Comparison of ENCODE assay signal across 1 cellular context in the genomic region with DNA sequence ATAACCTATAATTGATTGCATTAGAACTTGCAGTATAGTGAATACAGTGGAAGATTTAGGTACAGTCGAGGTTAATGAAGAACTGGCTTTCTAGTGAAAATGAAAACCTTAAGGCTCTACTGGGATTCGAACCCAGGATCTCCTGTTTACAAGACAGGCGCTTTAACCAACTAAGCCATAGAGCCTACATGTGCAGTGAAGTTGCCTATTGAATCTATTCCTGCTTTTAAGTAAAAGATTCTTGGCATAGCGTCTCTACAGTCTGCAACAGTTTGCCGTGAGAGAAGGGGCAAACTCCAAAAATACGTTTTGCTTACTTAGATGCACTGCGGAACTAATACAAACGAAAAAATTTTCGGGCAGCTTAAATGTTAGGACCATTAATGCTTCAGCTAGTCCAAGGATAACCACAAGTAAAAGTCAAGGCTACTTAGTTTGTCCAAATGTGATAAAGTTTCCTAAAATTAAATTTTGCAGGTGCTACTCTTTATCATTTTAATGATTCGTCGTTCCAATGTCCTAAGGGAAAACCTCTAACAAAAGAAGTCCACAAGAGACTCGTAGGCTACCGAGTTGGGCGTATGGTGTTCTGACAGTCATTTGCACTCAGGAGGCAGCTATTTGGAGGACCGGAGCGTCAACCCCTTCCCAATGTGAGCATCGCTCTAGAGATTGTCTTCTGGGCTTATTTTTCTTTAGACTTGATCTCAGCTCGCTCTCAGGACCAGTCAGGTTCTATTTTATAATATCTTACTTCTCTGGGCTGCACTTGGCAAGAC.
A peak's percentile ranks its signal among the peaks of the same experiment; 100 is the strongest.
TF ChIP-seq lines count a peak whose summit lies in the region.

No MANE protein-coding gene starts in this region.

TF ChIP-seq in K562, 482 proteins besides CTCF, POLR2A, EP300 and RAD21 (continued from another document and continues in another):
- TF ChIP-seq, protein P1, sequence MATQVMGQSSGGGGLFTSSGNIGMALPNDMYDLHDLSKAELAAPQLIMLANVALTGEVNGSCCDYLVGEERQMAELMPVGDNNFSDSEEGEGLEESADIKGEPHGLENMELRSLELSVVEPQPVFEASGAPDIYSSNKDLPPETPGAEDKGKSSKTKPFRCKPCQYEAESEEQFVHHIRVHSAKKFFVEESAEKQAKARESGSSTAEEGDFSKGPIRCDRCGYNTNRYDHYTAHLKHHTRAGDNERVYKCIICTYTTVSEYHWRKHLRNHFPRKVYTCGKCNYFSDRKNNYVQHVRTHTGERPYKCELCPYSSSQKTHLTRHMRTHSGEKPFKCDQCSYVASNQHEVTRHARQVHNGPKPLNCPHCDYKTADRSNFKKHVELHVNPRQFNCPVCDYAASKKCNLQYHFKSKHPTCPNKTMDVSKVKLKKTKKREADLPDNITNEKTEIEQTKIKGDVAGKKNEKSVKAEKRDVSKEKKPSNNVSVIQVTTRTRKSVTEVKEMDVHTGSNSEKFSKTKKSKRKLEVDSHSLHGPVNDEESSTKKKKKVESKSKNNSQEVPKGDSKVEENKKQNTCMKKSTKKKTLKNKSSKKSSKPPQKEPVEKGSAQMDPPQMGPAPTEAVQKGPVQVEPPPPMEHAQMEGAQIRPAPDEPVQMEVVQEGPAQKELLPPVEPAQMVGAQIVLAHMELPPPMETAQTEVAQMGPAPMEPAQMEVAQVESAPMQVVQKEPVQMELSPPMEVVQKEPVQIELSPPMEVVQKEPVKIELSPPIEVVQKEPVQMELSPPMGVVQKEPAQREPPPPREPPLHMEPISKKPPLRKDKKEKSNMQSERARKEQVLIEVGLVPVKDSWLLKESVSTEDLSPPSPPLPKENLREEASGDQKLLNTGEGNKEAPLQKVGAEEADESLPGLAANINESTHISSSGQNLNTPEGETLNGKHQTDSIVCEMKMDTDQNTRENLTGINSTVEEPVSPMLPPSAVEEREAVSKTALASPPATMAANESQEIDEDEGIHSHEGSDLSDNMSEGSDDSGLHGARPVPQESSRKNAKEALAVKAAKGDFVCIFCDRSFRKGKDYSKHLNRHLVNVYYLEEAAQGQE (CRISPR knock-in tag; IDR thresholded peaks at IDR 0.05; ENCODE audit: low read depth), result no peak
- TF ChIP-seq DPF2 (IDR thresholded peaks at IDR 0.05) (peak; percentile 40; the same call in 1 of the 2 replicates), HMGN3 (IDR thresholded peaks at IDR 0.05; ENCODE audit: borderline replicate concordance, extremely low read depth, insufficient read length, low read depth, low read length) (no peak), MTA3 (IDR thresholded peaks at IDR 0.05; ENCODE audit: borderline replicate concordance) (peak; percentile 65; the same call in 1 of the 2 replicates), ZFP30 (CRISPR knock-in tag; IDR thresholded peaks at IDR 0.05; ENCODE audit: borderline replicate concordance) (no peak), MEF2D (tag; conservative IDR thresholded peaks at IDR 0.05; ENCODE audit: low read depth) (0 out of 2 replicates have a peak, but pooled peaks have one; percentile 24), SOX6 (IDR thresholded peaks at IDR 0.05) (peak; percentile 71), ZNF134 (CRISPR knock-in tag; conservative IDR thresholded peaks at IDR 0.05) (no peak), ZNF644 (tag; IDR thresholded peaks at IDR 0.05; ENCODE audit: low read depth) (no peak), MAZ (CRISPR knock-in tag; conservative IDR thresholded peaks at IDR 0.05 in 1 of 2, IDR thresholded peaks at IDR 0.05 in 1 of 2) (peak in 1 of 2 experiments; percentile 19; a peak in 1 of 4 replicates), FOXA3 (CRISPR knock-in tag; conservative IDR thresholded peaks at IDR 0.05 in 1 of 2, IDR thresholded peaks at IDR 0.05 in 1 of 2) (peak; percentile 51 to 78; a peak in 3 of 4 replicates), FOS (IDR thresholded peaks at IDR 0.05; ENCODE audit: extremely low read depth, insufficient read length) (peak; percentile 60), ESRRA (IDR thresholded peaks at IDR 0.05; ENCODE audit: borderline replicate concordance, low read depth) (0 out of 2 replicates have a peak, but pooled peaks have one; percentile 50), RNF2 (IDR thresholded peaks at IDR 0.05) (peak; percentile 43; the same call in 1 of the 2 replicates), RB1 (IDR thresholded peaks at IDR 0.05; ENCODE audit: low read depth) (peak; percentile 60; the same call in 1 of the 2 replicates), POLR2H (tag; IDR thresholded peaks at IDR 0.05; ENCODE audit: low read depth) (peak; percentile 100), ZSCAN29 (IDR thresholded peaks at IDR 0.05) (peak; percentile 87), RBBP5 (IDR thresholded peaks at IDR 0.05; ENCODE audit: borderline replicate concordance, insufficient read depth, low read length, poor library complexity, severe bottlenecking) (peak; percentile 78), NFYB (IDR thresholded peaks at IDR 0.05; ENCODE audit: extremely low read depth, insufficient read length) (no peak), TRIM28 (IDR thresholded peaks at IDR 0.05) (peak; percentile 78; the same call in 1 of the 2 replicates), U2AF2 (optimal IDR thresholded peaks at IDR 0.05; ENCODE audit: low read depth, low read length) (no peak), BRD4 (IDR thresholded peaks at IDR 0.05) (peak; percentile 98), MTA1 (IDR thresholded peaks at IDR 0.05; ENCODE audit: borderline replicate concordance) (peak; percentile 84), JUNB (CRISPR knock-in tag; conservative IDR thresholded peaks at IDR 0.05) (no peak), FUS (optimal IDR thresholded peaks at IDR 0.05; ENCODE audit: low read depth, low read length) (peak; percentile 14), MEIS2 (IDR thresholded peaks at IDR 0.05; ENCODE audit: partially characterized antibody) (peak; percentile 47), NFIC (IDR thresholded peaks at IDR 0.05) (peak; percentile 89), NBN (IDR thresholded peaks at IDR 0.05; ENCODE audit: low read depth) (peak; percentile 84; the same call in 1 of the 2 replicates), NFATC3 (IDR thresholded peaks at IDR 0.05) (peak; percentile 92), POLR2AphosphoS5 (IDR thresholded peaks at IDR 0.05; ENCODE audit: control insufficient read depth, insufficient read depth, low read depth, low read length) (peak; percentile 49; the same call in 1 of the 2 replicates), ZKSCAN1 (IDR thresholded peaks at IDR 0.05; ENCODE audit: low read depth, low read length) (peak; percentile 78; the same call in 1 of the 2 replicates), SP1 (CRISPR knock-in tag; IDR thresholded peaks at IDR 0.05) (peak; percentile 53; the same call in 1 of the 2 replicates), DDX20 (tag; IDR thresholded peaks at IDR 0.05; ENCODE audit: low read depth) (no peak), SRSF9 (IDR thresholded peaks at IDR 0.05; ENCODE audit: borderline replicate concordance, low read depth, low read length) (no peak)
- TF ChIP-seq, protein P2, sequence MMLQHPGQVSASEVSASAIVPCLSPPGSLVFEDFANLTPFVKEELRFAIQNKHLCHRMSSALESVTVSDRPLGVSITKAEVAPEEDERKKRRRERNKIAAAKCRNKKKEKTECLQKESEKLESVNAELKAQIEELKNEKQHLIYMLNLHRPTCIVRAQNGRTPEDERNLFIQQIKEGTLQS (IDR thresholded peaks at IDR 0.05), result no peak
- TF ChIP-seq, protein P2 (CRISPR knock-in tag; conservative IDR thresholded peaks at IDR 0.05), result 0 out of 2 replicates have a peak, but pooled peaks have one; percentile 26
- TF ChIP-seq, protein P3, sequence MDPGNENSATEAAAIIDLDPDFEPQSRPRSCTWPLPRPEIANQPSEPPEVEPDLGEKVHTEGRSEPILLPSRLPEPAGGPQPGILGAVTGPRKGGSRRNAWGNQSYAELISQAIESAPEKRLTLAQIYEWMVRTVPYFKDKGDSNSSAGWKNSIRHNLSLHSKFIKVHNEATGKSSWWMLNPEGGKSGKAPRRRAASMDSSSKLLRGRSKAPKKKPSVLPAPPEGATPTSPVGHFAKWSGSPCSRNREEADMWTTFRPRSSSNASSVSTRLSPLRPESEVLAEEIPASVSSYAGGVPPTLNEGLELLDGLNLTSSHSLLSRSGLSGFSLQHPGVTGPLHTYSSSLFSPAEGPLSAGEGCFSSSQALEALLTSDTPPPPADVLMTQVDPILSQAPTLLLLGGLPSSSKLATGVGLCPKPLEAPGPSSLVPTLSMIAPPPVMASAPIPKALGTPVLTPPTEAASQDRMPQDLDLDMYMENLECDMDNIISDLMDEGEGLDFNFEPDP (CRISPR knock-in tag; IDR thresholded peaks at IDR 0.05), result no peak
- TF ChIP-seq, protein P4, sequence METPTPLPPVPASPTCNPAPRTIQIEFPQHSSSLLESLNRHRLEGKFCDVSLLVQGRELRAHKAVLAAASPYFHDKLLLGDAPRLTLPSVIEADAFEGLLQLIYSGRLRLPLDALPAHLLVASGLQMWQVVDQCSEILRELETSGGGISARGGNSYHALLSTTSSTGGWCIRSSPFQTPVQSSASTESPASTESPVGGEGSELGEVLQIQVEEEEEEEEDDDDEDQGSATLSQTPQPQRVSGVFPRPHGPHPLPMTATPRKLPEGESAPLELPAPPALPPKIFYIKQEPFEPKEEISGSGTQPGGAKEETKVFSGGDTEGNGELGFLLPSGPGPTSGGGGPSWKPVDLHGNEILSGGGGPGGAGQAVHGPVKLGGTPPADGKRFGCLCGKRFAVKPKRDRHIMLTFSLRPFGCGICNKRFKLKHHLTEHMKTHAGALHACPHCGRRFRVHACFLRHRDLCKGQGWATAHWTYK (CRISPR knock-in tag; IDR thresholded peaks at IDR 0.05), result no peak
- TF ChIP-seq, protein P5, sequence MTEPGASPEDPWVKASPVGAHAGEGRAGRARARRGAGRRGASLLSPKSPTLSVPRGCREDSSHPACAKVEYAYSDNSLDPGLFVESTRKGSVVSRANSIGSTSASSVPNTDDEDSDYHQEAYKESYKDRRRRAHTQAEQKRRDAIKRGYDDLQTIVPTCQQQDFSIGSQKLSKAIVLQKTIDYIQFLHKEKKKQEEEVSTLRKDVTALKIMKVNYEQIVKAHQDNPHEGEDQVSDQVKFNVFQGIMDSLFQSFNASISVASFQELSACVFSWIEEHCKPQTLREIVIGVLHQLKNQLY (CRISPR knock-in tag; conservative IDR thresholded peaks at IDR 0.05), result no peak
- TF ChIP-seq, protein P6, sequence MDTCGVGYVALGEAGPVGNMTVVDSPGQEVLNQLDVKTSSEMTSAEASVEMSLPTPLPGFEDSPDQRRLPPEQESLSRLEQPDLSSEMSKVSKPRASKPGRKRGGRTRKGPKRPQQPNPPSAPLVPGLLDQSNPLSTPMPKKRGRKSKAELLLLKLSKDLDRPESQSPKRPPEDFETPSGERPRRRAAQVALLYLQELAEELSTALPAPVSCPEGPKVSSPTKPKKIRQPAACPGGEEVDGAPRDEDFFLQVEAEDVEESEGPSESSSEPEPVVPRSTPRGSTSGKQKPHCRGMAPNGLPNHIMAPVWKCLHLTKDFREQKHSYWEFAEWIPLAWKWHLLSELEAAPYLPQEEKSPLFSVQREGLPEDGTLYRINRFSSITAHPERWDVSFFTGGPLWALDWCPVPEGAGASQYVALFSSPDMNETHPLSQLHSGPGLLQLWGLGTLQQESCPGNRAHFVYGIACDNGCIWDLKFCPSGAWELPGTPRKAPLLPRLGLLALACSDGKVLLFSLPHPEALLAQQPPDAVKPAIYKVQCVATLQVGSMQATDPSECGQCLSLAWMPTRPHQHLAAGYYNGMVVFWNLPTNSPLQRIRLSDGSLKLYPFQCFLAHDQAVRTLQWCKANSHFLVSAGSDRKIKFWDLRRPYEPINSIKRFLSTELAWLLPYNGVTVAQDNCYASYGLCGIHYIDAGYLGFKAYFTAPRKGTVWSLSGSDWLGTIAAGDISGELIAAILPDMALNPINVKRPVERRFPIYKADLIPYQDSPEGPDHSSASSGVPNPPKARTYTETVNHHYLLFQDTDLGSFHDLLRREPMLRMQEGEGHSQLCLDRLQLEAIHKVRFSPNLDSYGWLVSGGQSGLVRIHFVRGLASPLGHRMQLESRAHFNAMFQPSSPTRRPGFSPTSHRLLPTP (IDR thresholded peaks at IDR 0.05; ENCODE audit: borderline replicate concordance, extremely low read depth, insufficient read length), result peak; percentile 93
- TF ChIP-seq, protein P7, sequence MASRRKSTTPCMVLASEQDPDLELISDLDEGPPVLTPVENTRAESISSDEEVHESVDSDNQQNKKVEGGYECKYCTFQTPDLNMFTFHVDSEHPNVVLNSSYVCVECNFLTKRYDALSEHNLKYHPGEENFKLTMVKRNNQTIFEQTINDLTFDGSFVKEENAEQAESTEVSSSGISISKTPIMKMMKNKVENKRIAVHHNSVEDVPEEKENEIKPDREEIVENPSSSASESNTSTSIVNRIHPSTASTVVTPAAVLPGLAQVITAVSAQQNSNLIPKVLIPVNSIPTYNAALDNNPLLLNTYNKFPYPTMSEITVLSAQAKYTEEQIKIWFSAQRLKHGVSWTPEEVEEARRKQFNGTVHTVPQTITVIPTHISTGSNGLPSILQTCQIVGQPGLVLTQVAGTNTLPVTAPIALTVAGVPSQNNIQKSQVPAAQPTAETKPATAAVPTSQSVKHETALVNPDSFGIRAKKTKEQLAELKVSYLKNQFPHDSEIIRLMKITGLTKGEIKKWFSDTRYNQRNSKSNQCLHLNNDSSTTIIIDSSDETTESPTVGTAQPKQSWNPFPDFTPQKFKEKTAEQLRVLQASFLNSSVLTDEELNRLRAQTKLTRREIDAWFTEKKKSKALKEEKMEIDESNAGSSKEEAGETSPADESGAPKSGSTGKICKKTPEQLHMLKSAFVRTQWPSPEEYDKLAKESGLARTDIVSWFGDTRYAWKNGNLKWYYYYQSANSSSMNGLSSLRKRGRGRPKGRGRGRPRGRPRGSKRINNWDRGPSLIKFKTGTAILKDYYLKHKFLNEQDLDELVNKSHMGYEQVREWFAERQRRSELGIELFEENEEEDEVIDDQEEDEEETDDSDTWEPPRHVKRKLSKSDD (conservative IDR thresholded peaks at IDR 0.05; ENCODE audit: low read length), result 0 out of 2 replicates have a peak, but pooled peaks have one; percentile 49
- TF ChIP-seq, protein P8, sequence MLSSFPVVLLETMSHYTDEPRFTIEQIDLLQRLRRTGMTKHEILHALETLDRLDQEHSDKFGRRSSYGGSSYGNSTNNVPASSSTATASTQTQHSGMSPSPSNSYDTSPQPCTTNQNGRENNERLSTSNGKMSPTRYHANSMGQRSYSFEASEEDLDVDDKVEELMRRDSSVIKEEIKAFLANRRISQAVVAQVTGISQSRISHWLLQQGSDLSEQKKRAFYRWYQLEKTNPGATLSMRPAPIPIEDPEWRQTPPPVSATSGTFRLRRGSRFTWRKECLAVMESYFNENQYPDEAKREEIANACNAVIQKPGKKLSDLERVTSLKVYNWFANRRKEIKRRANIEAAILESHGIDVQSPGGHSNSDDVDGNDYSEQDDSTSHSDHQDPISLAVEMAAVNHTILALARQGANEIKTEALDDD (IDR thresholded peaks at IDR 0.05), result peak; percentile 89
- TF ChIP-seq, protein P9, sequence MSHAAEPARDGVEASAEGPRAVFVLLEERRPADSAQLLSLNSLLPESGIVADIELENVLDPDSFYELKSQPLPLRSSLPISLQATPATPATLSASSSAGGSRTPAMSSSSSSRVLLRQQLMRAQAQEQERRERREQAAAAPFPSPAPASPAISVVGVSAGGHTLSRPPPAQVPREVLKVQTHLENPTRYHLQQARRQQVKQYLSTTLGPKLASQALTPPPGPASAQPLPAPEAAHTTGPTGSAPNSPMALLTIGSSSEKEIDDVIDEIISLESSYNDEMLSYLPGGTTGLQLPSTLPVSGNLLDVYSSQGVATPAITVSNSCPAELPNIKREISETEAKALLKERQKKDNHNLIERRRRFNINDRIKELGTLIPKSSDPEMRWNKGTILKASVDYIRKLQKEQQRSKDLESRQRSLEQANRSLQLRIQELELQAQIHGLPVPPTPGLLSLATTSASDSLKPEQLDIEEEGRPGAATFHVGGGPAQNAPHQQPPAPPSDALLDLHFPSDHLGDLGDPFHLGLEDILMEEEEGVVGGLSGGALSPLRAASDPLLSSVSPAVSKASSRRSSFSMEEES (CRISPR knock-in tag; IDR thresholded peaks at IDR 0.05), result no peak
